1 cellular context compared by ENCODE assay signal in the genomic region with DNA sequence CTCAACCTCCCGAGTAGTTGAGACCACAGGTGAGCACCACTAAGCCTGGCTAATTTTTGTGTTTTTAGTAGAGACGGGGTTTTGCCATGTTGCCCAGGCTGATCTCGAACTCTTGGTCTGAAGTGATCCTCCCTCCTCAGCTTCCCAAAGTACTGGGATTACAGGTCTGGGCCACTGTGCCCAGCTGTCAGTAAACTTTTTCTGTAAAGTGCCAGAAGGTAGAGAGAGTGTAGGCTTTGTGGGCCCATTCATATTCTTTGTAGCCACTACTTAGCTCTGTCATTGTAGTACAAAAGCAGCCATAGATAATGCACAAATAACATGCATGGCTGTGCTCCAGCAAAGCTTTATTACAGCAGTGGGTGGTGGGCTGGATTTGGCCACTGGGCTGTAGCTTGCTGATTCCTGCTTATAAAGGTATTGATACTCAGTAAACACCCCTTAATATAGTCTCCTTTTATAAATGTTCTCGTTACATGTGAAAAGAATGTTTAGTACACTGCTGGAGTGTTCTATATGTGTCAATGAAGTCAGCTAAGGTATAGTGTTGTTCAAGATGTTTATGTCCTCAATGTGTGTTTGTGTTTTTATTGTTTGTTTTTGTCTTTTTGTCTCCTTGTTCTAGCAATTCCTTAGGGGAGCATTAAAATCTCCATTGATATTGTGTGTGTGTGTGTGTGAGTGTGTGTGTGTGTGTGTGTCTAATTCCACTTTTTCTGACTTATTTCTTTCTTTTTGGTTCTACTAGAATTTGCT.
TF ChIP-seq lines count a peak whose summit lies in the region.

No MANE protein-coding gene starts in this region.

TF ChIP-seq in K562, 482 proteins besides CTCF, POLR2A, EP300 and RAD21 (continued from another document and continues in another):
- TF ChIP-seq, protein P1, sequence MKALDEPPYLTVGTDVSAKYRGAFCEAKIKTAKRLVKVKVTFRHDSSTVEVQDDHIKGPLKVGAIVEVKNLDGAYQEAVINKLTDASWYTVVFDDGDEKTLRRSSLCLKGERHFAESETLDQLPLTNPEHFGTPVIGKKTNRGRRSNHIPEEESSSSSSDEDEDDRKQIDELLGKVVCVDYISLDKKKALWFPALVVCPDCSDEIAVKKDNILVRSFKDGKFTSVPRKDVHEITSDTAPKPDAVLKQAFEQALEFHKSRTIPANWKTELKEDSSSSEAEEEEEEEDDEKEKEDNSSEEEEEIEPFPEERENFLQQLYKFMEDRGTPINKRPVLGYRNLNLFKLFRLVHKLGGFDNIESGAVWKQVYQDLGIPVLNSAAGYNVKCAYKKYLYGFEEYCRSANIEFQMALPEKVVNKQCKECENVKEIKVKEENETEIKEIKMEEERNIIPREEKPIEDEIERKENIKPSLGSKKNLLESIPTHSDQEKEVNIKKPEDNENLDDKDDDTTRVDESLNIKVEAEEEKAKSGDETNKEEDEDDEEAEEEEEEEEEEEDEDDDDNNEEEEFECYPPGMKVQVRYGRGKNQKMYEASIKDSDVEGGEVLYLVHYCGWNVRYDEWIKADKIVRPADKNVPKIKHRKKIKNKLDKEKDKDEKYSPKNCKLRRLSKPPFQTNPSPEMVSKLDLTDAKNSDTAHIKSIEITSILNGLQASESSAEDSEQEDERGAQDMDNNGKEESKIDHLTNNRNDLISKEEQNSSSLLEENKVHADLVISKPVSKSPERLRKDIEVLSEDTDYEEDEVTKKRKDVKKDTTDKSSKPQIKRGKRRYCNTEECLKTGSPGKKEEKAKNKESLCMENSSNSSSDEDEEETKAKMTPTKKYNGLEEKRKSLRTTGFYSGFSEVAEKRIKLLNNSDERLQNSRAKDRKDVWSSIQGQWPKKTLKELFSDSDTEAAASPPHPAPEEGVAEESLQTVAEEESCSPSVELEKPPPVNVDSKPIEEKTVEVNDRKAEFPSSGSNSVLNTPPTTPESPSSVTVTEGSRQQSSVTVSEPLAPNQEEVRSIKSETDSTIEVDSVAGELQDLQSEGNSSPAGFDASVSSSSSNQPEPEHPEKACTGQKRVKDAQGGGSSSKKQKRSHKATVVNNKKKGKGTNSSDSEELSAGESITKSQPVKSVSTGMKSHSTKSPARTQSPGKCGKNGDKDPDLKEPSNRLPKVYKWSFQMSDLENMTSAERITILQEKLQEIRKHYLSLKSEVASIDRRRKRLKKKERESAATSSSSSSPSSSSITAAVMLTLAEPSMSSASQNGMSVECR (CRISPR knock-in tag; IDR thresholded peaks at IDR 0.05), result no peak
- TF ChIP-seq YY1 (IDR thresholded peaks at IDR 0.05; ENCODE audit: borderline replicate concordance in 1 of 3, control insufficient read depth in 1 of 3, extremely low read depth in 1 of 3, insufficient read depth in 3 of 3, insufficient read length in 1 of 3, insufficient replicate concordance in 2 of 3, low read depth in 1 of 3, low read length in 2 of 3) (peak in 1 of 3 experiments; percentile 11), ZFPM2 (CRISPR knock-in tag; IDR thresholded peaks at IDR 0.05) (peak; percentile 22; the same call in 1 of the 2 replicates), ADNP (tag; IDR thresholded peaks at IDR 0.05) (no peak), POLR2G (IDR thresholded peaks at IDR 0.05; ENCODE audit: low read depth, low read length) (peak; percentile 58), PHB (CRISPR knock-in tag; IDR thresholded peaks at IDR 0.05) (peak; percentile 82; the same call in 1 of the 2 replicates), PTRF (tag; IDR thresholded peaks at IDR 0.05) (no peak), NR2C1 (IDR thresholded peaks at IDR 0.05) (0 out of 2 replicates have a peak, but pooled peaks have one; percentile 42), NR2C1 (tag; IDR thresholded peaks at IDR 0.05) (no peak), ASH1L (IDR thresholded peaks at IDR 0.05; ENCODE audit: borderline replicate concordance, low read depth, partially characterized antibody) (no peak), EWSR1 (IDR thresholded peaks at IDR 0.05; ENCODE audit: borderline replicate concordance, low read depth, partially characterized antibody) (peak; percentile 83), TAF9B (IDR thresholded peaks at IDR 0.05; ENCODE audit: partially characterized antibody) (no peak), ZSCAN32 (CRISPR knock-in tag; IDR thresholded peaks at IDR 0.05) (no peak), MTA3 (IDR thresholded peaks at IDR 0.05; ENCODE audit: borderline replicate concordance) (no peak), ARID2 (IDR thresholded peaks at IDR 0.05) (no peak), IRF2 (CRISPR knock-in tag; IDR thresholded peaks at IDR 0.05) (no peak), EZH2 (IDR thresholded peaks at IDR 0.05; ENCODE audit: borderline replicate concordance, low read depth, low read length) (no peak), NCOA2 (IDR thresholded peaks at IDR 0.05; ENCODE audit: partially characterized antibody in 2 of 2) (peak in 1 of 2 experiments; percentile 39), ZFP1 (CRISPR knock-in tag; IDR thresholded peaks at IDR 0.05) (peak; percentile 5; the same call in 1 of the 2 replicates), CBFA2T3 (IDR thresholded peaks at IDR 0.05) (no peak), MECOM (CRISPR knock-in tag; IDR thresholded peaks at IDR 0.05) (no peak), PYGO2 (tag; IDR thresholded peaks at IDR 0.05) (0 out of 2 replicates have a peak, but pooled peaks have one; percentile 30), TARDBP (IDR thresholded peaks at IDR 0.05) (no peak), TFAM (CRISPR knock-in tag; conservative IDR thresholded peaks at IDR 0.05) (no peak), ZNF57 (CRISPR knock-in tag; IDR thresholded peaks at IDR 0.05) (0 out of 2 replicates have a peak, but pooled peaks have one; percentile 63), ZNF668 (CRISPR knock-in tag; IDR thresholded peaks at IDR 0.05) (no peak), TEAD4 (IDR thresholded peaks at IDR 0.05; ENCODE audit: low read length) (no peak), TEAD4 (CRISPR knock-in tag; IDR thresholded peaks at IDR 0.05; ENCODE audit: borderline replicate concordance) (no peak), U2AF2 (optimal IDR thresholded peaks at IDR 0.05; ENCODE audit: low read depth, low read length) (no peak), THRAP3 (IDR thresholded peaks at IDR 0.05; ENCODE audit: borderline replicate concordance) (peak; percentile 92; the same call in 1 of the 2 replicates), CSDE1 (IDR thresholded peaks at IDR 0.05) (peak in 1 of 2 experiments; percentile 60; a peak in 1 of 4 replicates), RBM22 (IDR thresholded peaks at IDR 0.05; ENCODE audit: low read depth, low read length, poor library complexity, severe bottlenecking) (peak; percentile 86), KLF16 (IDR thresholded peaks at IDR 0.05) (no peak), NFE2L1 (tag; IDR thresholded peaks at IDR 0.05; ENCODE audit: borderline replicate concordance, low read depth) (no peak)
- TF ChIP-seq, protein P2, sequence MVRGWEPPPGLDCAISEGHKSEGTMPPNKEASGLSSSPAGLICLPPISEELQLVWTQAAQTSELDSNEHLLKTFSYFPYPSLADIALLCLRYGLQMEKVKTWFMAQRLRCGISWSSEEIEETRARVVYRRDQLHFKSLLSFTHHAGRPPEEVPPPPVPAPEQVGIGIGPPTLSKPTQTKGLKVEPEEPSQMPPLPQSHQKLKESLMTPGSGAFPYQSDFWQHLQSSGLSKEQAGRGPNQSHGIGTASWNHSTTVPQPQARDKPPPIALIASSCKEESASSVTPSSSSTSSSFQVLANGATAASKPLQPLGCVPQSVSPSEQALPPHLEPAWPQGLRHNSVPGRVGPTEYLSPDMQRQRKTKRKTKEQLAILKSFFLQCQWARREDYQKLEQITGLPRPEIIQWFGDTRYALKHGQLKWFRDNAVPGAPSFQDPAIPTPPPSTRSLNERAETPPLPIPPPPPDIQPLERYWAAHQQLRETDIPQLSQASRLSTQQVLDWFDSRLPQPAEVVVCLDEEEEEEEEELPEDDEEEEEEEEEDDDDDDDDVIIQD (CRISPR knock-in tag; IDR thresholded peaks at IDR 0.05), result no peak
- TF ChIP-seq, protein P3, sequence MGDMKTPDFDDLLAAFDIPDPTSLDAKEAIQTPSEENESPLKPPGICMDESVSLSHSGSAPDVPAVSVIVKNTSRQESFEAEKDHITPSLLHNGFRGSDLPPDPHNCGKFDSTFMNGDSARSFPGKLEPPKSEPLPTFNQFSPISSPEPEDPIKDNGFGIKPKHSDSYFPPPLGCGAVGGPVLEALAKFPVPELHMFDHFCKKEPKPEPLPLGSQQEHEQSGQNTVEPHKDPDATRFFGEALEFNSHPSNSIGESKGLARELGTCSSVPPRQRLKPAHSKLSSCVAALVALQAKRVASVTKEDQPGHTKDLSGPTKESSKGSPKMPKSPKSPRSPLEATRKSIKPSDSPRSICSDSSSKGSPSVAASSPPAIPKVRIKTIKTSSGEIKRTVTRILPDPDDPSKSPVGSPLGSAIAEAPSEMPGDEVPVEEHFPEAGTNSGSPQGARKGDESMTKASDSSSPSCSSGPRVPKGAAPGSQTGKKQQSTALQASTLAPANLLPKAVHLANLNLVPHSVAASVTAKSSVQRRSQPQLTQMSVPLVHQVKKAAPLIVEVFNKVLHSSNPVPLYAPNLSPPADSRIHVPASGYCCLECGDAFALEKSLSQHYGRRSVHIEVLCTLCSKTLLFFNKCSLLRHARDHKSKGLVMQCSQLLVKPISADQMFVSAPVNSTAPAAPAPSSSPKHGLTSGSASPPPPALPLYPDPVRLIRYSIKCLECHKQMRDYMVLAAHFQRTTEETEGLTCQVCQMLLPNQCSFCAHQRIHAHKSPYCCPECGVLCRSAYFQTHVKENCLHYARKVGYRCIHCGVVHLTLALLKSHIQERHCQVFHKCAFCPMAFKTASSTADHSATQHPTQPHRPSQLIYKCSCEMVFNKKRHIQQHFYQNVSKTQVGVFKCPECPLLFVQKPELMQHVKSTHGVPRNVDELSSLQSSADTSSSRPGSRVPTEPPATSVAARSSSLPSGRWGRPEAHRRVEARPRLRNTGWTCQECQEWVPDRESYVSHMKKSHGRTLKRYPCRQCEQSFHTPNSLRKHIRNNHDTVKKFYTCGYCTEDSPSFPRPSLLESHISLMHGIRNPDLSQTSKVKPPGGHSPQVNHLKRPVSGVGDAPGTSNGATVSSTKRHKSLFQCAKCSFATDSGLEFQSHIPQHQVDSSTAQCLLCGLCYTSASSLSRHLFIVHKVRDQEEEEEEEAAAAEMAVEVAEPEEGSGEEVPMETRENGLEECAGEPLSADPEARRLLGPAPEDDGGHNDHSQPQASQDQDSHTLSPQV (IDR thresholded peaks at IDR 0.05), result 0 out of 2 replicates have a peak, but pooled peaks have one; percentile 19
- TF ChIP-seq, protein P4, sequence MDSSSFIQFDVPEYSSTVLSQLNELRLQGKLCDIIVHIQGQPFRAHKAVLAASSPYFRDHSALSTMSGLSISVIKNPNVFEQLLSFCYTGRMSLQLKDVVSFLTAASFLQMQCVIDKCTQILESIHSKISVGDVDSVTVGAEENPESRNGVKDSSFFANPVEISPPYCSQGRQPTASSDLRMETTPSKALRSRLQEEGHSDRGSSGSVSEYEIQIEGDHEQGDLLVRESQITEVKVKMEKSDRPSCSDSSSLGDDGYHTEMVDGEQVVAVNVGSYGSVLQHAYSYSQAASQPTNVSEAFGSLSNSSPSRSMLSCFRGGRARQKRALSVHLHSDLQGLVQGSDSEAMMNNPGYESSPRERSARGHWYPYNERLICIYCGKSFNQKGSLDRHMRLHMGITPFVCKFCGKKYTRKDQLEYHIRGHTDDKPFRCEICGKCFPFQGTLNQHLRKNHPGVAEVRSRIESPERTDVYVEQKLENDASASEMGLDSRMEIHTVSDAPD (CRISPR knock-in tag; IDR thresholded peaks at IDR 0.05), result no peak
- TF ChIP-seq, protein P5, sequence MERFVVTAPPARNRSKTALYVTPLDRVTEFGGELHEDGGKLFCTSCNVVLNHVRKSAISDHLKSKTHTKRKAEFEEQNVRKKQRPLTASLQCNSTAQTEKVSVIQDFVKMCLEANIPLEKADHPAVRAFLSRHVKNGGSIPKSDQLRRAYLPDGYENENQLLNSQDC (CRISPR knock-in tag; IDR thresholded peaks at IDR 0.05), result 0 out of 2 replicates have a peak, but pooled peaks have one; percentile 59
- TF ChIP-seq, protein P6, sequence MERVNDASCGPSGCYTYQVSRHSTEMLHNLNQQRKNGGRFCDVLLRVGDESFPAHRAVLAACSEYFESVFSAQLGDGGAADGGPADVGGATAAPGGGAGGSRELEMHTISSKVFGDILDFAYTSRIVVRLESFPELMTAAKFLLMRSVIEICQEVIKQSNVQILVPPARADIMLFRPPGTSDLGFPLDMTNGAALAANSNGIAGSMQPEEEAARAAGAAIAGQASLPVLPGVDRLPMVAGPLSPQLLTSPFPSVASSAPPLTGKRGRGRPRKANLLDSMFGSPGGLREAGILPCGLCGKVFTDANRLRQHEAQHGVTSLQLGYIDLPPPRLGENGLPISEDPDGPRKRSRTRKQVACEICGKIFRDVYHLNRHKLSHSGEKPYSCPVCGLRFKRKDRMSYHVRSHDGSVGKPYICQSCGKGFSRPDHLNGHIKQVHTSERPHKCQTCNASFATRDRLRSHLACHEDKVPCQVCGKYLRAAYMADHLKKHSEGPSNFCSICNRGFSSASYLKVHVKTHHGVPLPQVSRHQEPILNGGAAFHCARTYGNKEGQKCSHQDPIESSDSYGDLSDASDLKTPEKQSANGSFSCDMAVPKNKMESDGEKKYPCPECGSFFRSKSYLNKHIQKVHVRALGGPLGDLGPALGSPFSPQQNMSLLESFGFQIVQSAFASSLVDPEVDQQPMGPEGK (CRISPR knock-in tag; IDR thresholded peaks at IDR 0.05; ENCODE audit: borderline replicate concordance), result no peak
- TF ChIP-seq, protein P7, sequence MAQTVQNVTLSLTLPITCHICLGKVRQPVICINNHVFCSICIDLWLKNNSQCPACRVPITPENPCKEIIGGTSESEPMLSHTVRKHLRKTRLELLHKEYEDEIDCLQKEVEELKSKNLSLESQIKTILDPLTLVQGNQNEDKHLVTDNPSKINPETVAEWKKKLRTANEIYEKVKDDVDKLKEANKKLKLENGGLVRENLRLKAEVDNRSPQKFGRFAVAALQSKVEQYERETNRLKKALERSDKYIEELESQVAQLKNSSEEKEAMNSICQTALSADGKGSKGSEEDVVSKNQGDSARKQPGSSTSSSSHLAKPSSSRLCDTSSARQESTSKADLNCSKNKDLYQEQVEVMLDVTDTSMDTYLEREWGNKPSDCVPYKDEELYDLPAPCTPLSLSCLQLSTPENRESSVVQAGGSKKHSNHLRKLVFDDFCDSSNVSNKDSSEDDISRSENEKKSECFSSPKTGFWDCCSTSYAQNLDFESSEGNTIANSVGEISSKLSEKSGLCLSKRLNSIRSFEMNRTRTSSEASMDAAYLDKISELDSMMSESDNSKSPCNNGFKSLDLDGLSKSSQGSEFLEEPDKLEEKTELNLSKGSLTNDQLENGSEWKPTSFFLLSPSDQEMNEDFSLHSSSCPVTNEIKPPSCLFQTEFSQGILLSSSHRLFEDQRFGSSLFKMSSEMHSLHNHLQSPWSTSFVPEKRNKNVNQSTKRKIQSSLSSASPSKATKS (CRISPR knock-in tag; IDR thresholded peaks at IDR 0.05), result peak; percentile 78
- TF ChIP-seq, protein P8, sequence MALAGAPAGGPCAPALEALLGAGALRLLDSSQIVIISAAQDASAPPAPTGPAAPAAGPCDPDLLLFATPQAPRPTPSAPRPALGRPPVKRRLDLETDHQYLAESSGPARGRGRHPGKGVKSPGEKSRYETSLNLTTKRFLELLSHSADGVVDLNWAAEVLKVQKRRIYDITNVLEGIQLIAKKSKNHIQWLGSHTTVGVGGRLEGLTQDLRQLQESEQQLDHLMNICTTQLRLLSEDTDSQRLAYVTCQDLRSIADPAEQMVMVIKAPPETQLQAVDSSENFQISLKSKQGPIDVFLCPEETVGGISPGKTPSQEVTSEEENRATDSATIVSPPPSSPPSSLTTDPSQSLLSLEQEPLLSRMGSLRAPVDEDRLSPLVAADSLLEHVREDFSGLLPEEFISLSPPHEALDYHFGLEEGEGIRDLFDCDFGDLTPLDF (CRISPR knock-in tag; IDR thresholded peaks at IDR 0.05), result no peak
